8 cellular contexts compared by ENCODE assay signal in the genomic region with DNA sequence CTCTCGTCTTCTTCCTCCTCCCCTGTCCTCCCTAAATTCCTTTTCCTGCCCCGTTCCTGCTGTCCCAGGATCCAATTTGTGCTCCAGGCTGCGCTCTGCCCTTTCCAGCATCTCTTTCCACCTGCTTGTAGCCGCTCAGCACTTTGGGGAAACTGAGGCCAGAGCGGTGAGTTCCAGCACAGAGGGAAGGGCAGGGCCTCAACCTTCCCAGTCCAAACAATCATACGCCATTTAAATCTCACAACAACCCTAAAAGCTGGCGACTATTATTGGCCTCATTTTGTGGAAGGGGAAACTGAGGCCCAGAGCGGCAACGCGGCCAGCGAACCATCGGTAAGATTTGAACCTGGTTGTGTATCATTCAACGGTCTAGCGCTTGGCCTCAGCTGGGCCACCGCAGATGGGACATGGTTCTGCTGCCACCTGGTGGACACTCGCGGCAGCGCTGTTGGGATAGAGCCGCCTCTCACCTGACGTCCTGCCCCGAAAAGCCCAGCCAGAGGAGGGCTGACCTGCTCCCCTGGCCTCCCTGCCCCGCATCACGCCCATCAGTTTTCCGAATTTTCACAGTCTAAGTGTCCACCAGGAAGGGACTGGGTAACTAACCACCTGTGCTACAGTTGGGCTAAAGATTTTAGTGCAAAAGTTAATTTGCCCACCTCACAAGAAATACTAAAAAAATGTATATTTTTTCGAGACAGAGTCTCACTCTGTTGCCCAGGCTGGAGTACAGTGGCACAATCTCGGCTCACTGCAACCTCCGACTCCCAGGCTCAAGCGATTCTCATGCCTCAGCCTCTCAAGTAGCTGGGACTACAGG. TPM values are rescaled to one million over a fixed set of nuclear protein-coding genes. Genes with fewer than 3 reads are reported as not detected.
DNase-seq lines count a peak whose midpoint lies in the region; ATAC-seq and FAIRE-seq lines count a peak whose summit lies in the region.

No MANE protein-coding gene starts in this region.

- peak; percentile 34 for ATAC-seq in left colon
- no peak for ATAC-seq in GM21526 (IDR thresholded peaks at IDR 0.05; ENCODE audit: low FRiP score, unreplicated experiment)

- FAIRE-seq in GM19239 (lab: Jason Lieb, UNC), result peak; percentile 82

- intact Hi-C loops in left colon (cut with DNase I, micrococcal nuclease), result no loop called here

- no peak overlapping the region for H3K27ac ChIP-seq in caudate nucleus (ENCODE audit: low read depth, low read length)

- DNase-seq in 8988T, result peak; percentile 93
- peak; percentile 62 for DNase-seq in GM19239 (ENCODE audit: insufficient read length, low spot score)
- peak; percentile 25 for DNase-seq in NCI-H2227 treated with DMSO at 0.1 percent for 48 hours (lab: John Stamatoyannopoulos, UW)
- DNase-seq in activated CD4-positive, CD25-positive, alpha-beta regulatory T cell treated with anti-CD3 and anti-CD28 coated beads, Interleukin-2, amount 50 U/mL, for 72 hours, result peak; percentile 97
- DNase-seq in caudate nucleus (lab: John Stamatoyannopoulos, UW), result peak in 55 of 61 donors; percentile 4 to 78 (median 57)
- DNase-seq in left colon, result peak; percentile 68 to 92
- DNase-seq in stimulated activated CD4-positive, alpha-beta T cell treated with anti-CD3 and anti-CD28 coated beads, Interleukin-4, amount 100 ng/mL, for 24 hours, result peak; percentile 94

RNA-seq across cellular contexts. Expression of gene RPL18A, which starts 4.2 kb away (rescaled TPM):
- 1,000 to 10,000 TPM; 1,406 to 1,485 TPM for total RNA-seq in left colon

RNA-seq across cellular contexts. Expression of gene JAK3, which starts 7.8 kb away (rescaled TPM):
- 1 to 10 TPM; 2.7 to 3.7 TPM for total RNA-seq in left colon

RNA-seq across cellular contexts. Expression of gene SLC5A5, which starts 16.2 kb away (rescaled TPM):
- total RNA-seq in left colon, result not detected

RNA-seq across cellular contexts. Expression of gene INSL3, which starts 34.2 kb away (rescaled TPM):
- not detected for total RNA-seq in left colon

Comparison
In these comparisons a context has a peak if more than half of its experiments do, and no peak if none do; other contexts are left out.
1. DNase-seq: peak in every context shown above with its lines; median percentile 97 in activated CD4-positive, CD25-positive, alpha-beta regulatory T cell treated with anti-CD3 and anti-CD28 coated beads, Interleukin-2, amount 50 U/mL, for 72 hours; 94 in stimulated activated CD4-positive, alpha-beta T cell treated with anti-CD3 and anti-CD28 coated beads, Interleukin-4, amount 100 ng/mL, for 24 hours; 93 in 8988T; 80 in left colon; 62 in GM19239; 57 in caudate nucleus; 25 in NCI-H2227 treated with DMSO at 0.1 percent for 48 hours.